23 cellular contexts compared by ENCODE assay signal in the genomic region with DNA sequence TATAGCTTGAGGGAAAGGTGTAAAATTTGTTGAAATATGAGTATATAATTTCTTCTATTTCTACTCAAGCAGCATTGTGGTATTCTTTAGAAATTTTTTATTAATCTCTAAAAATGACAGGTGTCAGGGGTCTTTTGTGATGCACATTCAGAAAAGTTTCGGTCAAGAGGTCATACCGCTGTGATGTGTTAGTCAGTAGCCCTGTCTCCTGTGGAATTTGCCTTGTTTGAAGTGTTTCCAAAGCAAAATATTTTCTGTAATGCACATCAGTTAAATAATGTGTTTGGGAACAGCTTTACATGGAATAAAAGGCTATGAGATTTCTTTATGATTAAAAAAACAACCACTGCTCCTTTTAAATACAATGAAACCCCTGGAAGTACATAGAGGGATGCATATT. TPM values are rescaled to one million over a fixed set of nuclear protein-coding genes. Genes with fewer than 3 reads are reported as not detected.
"Had no signal": no experiment of that assay in that cellular context is flagged by ENCODE, and none has a peak within 500 bp of the region (broad histone marks: within the 10 kb centered on the region; RNA-seq: fewer than 3 reads in every experiment).

No MANE protein-coding gene starts in this region.

- H3K4me1 ChIP-seq: gastrocnemius medialis, heart left ventricle, prostate gland, spleen, testis, tibial artery had no signal

- DNase-seq: cortex of kidney; effector memory CD8-positive, alpha-beta T cell; erythroblast; gastrocnemius medialis; heart left ventricle; kidney; mesenchymal stem cell; midbrain; naive thymus-derived CD4-positive, alpha-beta T cell; nucleus accumbens; right cardiac atrium; sigmoid colon; spleen; stimulated activated CD4-positive, alpha-beta T cell treated with anti-CD3 and anti-CD28 coated beads, Interleukin-4, amount 100 ng/mL, for 4 hours; stimulated activated naive CD8-positive, alpha-beta T cell treated with anti-CD3 and anti-CD28 coated beads, Interleukin-15, Interleukin-2, amounts not matched to agents 100 U/mL and 50 U/mL, for 24 hours; substantia nigra; testis; tibial artery had no signal

- H3K36me3 ChIP-seq: gastrocnemius medialis, heart left ventricle, prostate gland, sigmoid colon, spleen, tibial artery had no signal

- H3K9me3 ChIP-seq: gastrocnemius medialis, heart left ventricle, prostate gland, sigmoid colon, spleen, testis, tibial artery had no signal

- ATAC-seq: effector memory CD8-positive, alpha-beta T cell; gastrocnemius medialis; heart left ventricle; left lobe of liver; naive thymus-derived CD4-positive, alpha-beta T cell; right cardiac atrium; stimulated activated memory B cell treated with anti-CD40 and anti-IgM and Interleukin-4, amounts not matched to agents 10 μg/mL and 1 μg/mL and 100 μg/mL, for 72 hours; stimulated activated naive CD8-positive, alpha-beta T cell treated with anti-CD3 and anti-CD28 coated beads, Interleukin-15, Interleukin-2, amounts not matched to agents 100 U/mL and 50 U/mL, for 24 hours had no signal

- H3K27me3 ChIP-seq: gastrocnemius medialis, heart left ventricle, hepatocyte, sigmoid colon, spleen, testis, tibial artery had no signal

- H3K27ac ChIP-seq: gastrocnemius medialis, heart left ventricle, hepatocyte, prostate gland, sigmoid colon, skin epidermis, spleen, testis, tibial artery had no signal

- H3K4me3 ChIP-seq: gastrocnemius medialis, heart left ventricle, hepatocyte, prostate gland, sigmoid colon, skin epidermis, spleen, testis, tibial artery had no signal

- H3K4me2 ChIP-seq: hepatocyte had no signal

- H3K79me2 ChIP-seq: hepatocyte had no signal

- H2AFZ ChIP-seq: hepatocyte had no signal

RNA-seq across cellular contexts. Expression of gene FOXP2, which starts 35.8 kb away (rescaled TPM):
- total RNA-seq: naive thymus-derived CD4-positive, alpha-beta T cell had no signal
- polyA plus RNA-seq: naive thymus-derived CD4-positive, alpha-beta T cell had no signal
